In the genomic region with DNA sequence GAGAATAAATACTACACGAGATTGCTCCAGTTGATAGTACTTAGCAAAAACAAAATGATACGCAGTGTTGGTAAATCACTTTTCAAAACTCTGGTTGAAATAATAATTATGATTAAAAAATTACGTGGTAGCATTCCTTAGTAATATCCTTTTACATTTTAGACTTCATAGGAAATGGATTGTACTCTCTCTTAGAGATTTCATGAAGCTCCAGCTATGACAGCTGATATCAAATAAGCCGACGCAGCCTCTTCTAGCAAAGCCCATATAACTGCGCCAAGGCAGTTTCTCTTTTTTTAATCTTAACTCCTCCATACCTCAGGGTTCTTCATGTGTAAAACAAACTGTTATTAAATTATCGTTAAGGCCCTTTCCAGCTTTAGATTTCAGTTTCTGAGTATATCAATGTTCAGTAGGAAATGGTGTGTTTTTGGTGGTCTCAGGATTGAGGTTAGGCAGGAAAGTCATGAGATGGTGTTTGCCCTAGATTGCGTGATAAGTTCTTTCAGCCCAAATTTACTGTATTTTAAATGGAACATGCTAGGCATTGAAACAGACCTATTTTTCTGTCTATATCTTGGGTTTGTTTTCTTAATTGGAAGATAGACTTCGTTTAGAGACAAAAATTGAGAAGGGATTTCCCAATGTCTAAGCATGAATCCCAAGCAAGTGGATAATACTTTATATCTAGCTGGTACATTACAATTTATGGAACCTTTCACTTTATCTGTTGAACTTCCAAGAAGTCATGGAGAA, we compare ENCODE assay signal across 8 cellular contexts. TPM values are rescaled to one million over a fixed set of nuclear protein-coding genes. Genes with fewer than 3 reads are reported as not detected.
DNase-seq lines count a peak whose midpoint lies in the region; ATAC-seq and TF ChIP-seq lines count a peak whose summit lies in the region.

No MANE protein-coding gene starts in this region.

- peak overlapping the region; percentile 51 for H3K27ac ChIP-seq in CD8-positive, alpha-beta T cell (ENCODE audit: low read depth, low read length)
- H3K27ac ChIP-seq in OCI-LY3 (ENCODE audit: low read length) (no peak overlapping the region), endodermal cell (ENCODE audit: low read depth, low read length) (no peak overlapping the region)

- H2AFZ ChIP-seq in OCI-LY3 (ENCODE audit: low read depth, low read length) = peak overlapping the region; percentile 89

- peak overlapping the region; percentile 87 for H3K27ac Mint-ChIP-seq in CD8-positive, alpha-beta T cell
- no peak overlapping the region for H3K27ac Mint-ChIP-seq in endodermal cell

- no peaks in the 10 kb centered on the region for H3K9me3 Mint-ChIP-seq in CD8-positive, alpha-beta T cell
- H3K9me3 Mint-ChIP-seq in endodermal cell = no peaks in the 10 kb centered on the region

- H3K4me3 Mint-ChIP-seq in CD8-positive, alpha-beta T cell = peak overlapping the region; percentile 88
- H3K4me3 Mint-ChIP-seq in endodermal cell = peak overlapping the region; percentile 86

- POLR2A ChIA-PET in CD8-positive, alpha-beta T cell (lab: Charles Lee) = interaction anchor here (1.2 kb wide), 1 partner anchor 267 kb away, joined by 4 read pairs; a partner anchor contains a TSS

- DNase-seq in CD8-positive, alpha-beta T cell = no peak
- no peak for DNase-seq in endodermal cell
- no peak for DNase-seq in omental fat pad (ENCODE audit: low spot score)
- DNase-seq in SK-N-DZ (ENCODE audit: low spot score) = no peak
- no peak for DNase-seq in SKM-1 treated with dmso at 0.1 percent for 144 hours (lab: John Stamatoyannopoulos, UW; ENCODE audit: unreplicated experiment)

- peak; percentile 21 for ATAC-seq in CD8-positive, alpha-beta T cell
- ATAC-seq in omental fat pad (ENCODE audit: low FRiP score) (peak; percentile 31), GM18511 (IDR thresholded peaks at IDR 0.05; ENCODE audit: unreplicated experiment) (no peak), HG02870 (IDR thresholded peaks at IDR 0.05; ENCODE audit: unreplicated experiment) (no peak)

- intact Hi-C loops in CD8-positive, alpha-beta T cell (cut with DNase I, micrococcal nuclease) = loop anchor here in 1 of 2 experiments (1.0 to 2.0 kb wide), 2 partner anchors 8 to 254 kb away; no protein-coding TSS in a partner anchor

- 86 to 91% methylated on average over 4 to 8 of the region's 9 CpGs for WGBS in endodermal cell (ENCODE audit: insufficient coverage in 1 of 2, insufficient read length in 1 of 2), 2 experiments

- no peaks in the 10 kb centered on the region for H4K20me1 ChIP-seq in OCI-LY3 (ENCODE audit: insufficient read depth, low read length)

- peak overlapping the region; percentile 72 for H3K4me3 ChIP-seq in CD8-positive, alpha-beta T cell (ENCODE audit: low read depth, low read length)
- H3K4me3 ChIP-seq in OCI-LY3 (ENCODE audit: low read length) = peak overlapping the region; percentile 81
- peak overlapping the region; percentile 89 for H3K4me3 ChIP-seq in endodermal cell (ENCODE audit: low read length)

- no peaks in the 10 kb centered on the region for H3K27me3 ChIP-seq in CD8-positive, alpha-beta T cell (ENCODE audit: insufficient read depth, low read length)
- H3K27me3 ChIP-seq in OCI-LY3 (ENCODE audit: low read depth, low read length) (peaks cover 15% of the 10 kb centered on the region; the same call in 1 of the 2 replicates), endodermal cell (ENCODE audit: control insufficient read depth, insufficient read depth, low read length, poor library complexity, severe bottlenecking) (peaks cover 9% of the 10 kb centered on the region)

- H3K36me3 ChIP-seq in CD8-positive, alpha-beta T cell (ENCODE audit: insufficient read depth, low read length) = no peaks in the 10 kb centered on the region
- H3K36me3 ChIP-seq in OCI-LY3 (replicated peaks; ENCODE audit: low read depth, low read length) (peaks cover 12% of the 10 kb centered on the region), endodermal cell (ENCODE audit: control insufficient read depth, insufficient read depth, low read length) (peaks cover 16% of the 10 kb centered on the region)

- peak overlapping the region; percentile 93 for H3K4me2 ChIP-seq in OCI-LY3 (ENCODE audit: low read length)

- peaks cover 33% of the 10 kb centered on the region for H3K4me1 Mint-ChIP-seq in CD8-positive, alpha-beta T cell (ENCODE audit: low read depth)
- peaks cover 9% of the 10 kb centered on the region for H3K4me1 Mint-ChIP-seq in endodermal cell

- peaks cover 2% of the 10 kb centered on the region for H3K27me3 Mint-ChIP-seq in CD8-positive, alpha-beta T cell (ENCODE audit: low read depth)
- H3K27me3 Mint-ChIP-seq in endodermal cell (ENCODE audit: insufficient read depth) = peaks cover 10% of the 10 kb centered on the region

- H3K9ac ChIP-seq in OCI-LY3 (ENCODE audit: low read length) = peak overlapping the region; percentile 76
- peak overlapping the region; percentile 22 for H3K9ac ChIP-seq in endodermal cell (ENCODE audit: extremely low read depth, low read length, poor library complexity, severe bottlenecking)

- peaks cover 18% of the 10 kb centered on the region for H3K36me3 Mint-ChIP-seq in CD8-positive, alpha-beta T cell
- H3K36me3 Mint-ChIP-seq in endodermal cell (ENCODE audit: low read depth) = peaks cover 2% of the 10 kb centered on the region

- H3K9me3 ChIP-seq in CD8-positive, alpha-beta T cell (ENCODE audit: low read length) = no peaks in the 10 kb centered on the region
- no peaks in the 10 kb centered on the region for H3K9me3 ChIP-seq in OCI-LY3 (ENCODE audit: insufficient read depth, low read length)
- H3K9me3 ChIP-seq in endodermal cell (ENCODE audit: control insufficient read depth, low read length) = no peaks in the 10 kb centered on the region

- H3K79me2 ChIP-seq in OCI-LY3 (ENCODE audit: low read length) = peaks cover 10% of the 10 kb centered on the region

- no peak for TF ChIP-seq CTCF in CD8-positive, alpha-beta T cell (IDR thresholded peaks at IDR 0.05)
- TF ChIP-seq CTCF in OCI-LY3 (IDR thresholded peaks at IDR 0.05; ENCODE audit: low read depth, low read length) (no peak), endodermal cell (conservative IDR thresholded peaks at IDR 0.05) (no peak), omental fat pad (IDR thresholded peaks at IDR 0.05) (no peak)

- peaks cover 13% of the 10 kb centered on the region for H3K4me1 ChIP-seq in CD8-positive, alpha-beta T cell (ENCODE audit: insufficient read depth, low read length)
- H3K4me1 ChIP-seq in OCI-LY3 (ENCODE audit: low read length) = peaks cover 14% of the 10 kb centered on the region
- H3K4me1 ChIP-seq in endodermal cell (ENCODE audit: control insufficient read depth, insufficient read depth, low read length) = no peaks in the 10 kb centered on the region

- CTCF ChIA-PET in CD8-positive, alpha-beta T cell (lab: Charles Lee) = interaction anchor here (0.7 to 1.4 kb wide), 3 partner anchors 42 to 45 kb away, joined by 3 to 9 read pairs (median 3); no protein-coding TSS in a partner anchor

RNA-seq across cellular contexts. Expression of a gene that starts 0.9 kb away (rescaled TPM):
- total RNA-seq in CD8-positive, alpha-beta T cell = 10 to 100 TPM; 35.1 to 35.4 TPM
- total RNA-seq in endodermal cell (10 to 100 TPM; 13.7 to 16.5 TPM), omental fat pad (10 to 100 TPM; 35.3 to 69.4 (median 67.4) TPM)
- 53.8 TPM for polyA plus RNA-seq in endodermal cell (2013, experiment 1 of 2)
- 44.6 TPM for polyA plus RNA-seq in endodermal cell (2013, experiment 2 of 2)
- 28.1 and 36.4 TPM in 2 replicates for polyA plus RNA-seq in SK-N-DZ (2014; cell fraction: cytosol; rRNA removed)
- 22.4 and 28.6 TPM in 2 replicates for polyA plus RNA-seq in SK-N-DZ (2014; cell fraction: nucleus; rRNA removed)

Comparison
In these comparisons a context has a peak if more than half of its experiments do, and no peak if none do; other contexts are left out.
1. ATAC-seq: peak in CD8-positive, alpha-beta T cell (single experiment) and omental fat pad (single experiment); none in GM18511 (single experiment) and HG02870 (single experiment).
2. Peak in every context shown above with its lines, with median percentiles within 50 percentile points of each other: H3K4me3 ChIP-seq.